Comparison of ENCODE assay signal across 20 cellular contexts in genomic region chr9:121862371-121862970, GRCh38.
DNase-seq lines count a peak whose midpoint lies in the region; TF ChIP-seq lines count a peak whose summit lies in the region.
"Had no signal": no experiment of that assay in that cellular context is flagged by ENCODE, and none has a peak within 500 bp of the region (broad histone marks: within the 10 kb centered on the region; RNA-seq: fewer than 3 reads in every experiment).

No MANE protein-coding gene starts in this region.

- H3K4me2 ChIP-seq in neural progenitor cell: peak overlapping the region; percentile 12
- H3K4me2 ChIP-seq: PC-9 had no signal

- H3K9me3 ChIP-seq in neural progenitor cell (ENCODE audit: low read depth): no peaks in the 10 kb centered on the region
- H3K9me3 ChIP-seq: BE2C, Caco-2, HAP-1 had no signal

- H3K27me3 Mint-ChIP-seq in neural progenitor cell (ENCODE audit: insufficient read depth, low read depth) (peaks cover 24% of the 10 kb centered on the region), chondrocyte (ENCODE audit: low read depth) (no peaks in the 10 kb centered on the region)
- H3K27me3 Mint-ChIP-seq: CD4-positive, CD25-positive, alpha-beta regulatory T cell had no signal

- peaks cover 5% of the 10 kb centered on the region for H4K20me1 ChIP-seq in neural progenitor cell (ENCODE audit: low read depth)

- no peaks in the 10 kb centered on the region for H3K27me3 ChIP-seq in neural progenitor cell
- H3K27me3 ChIP-seq: BE2C had no signal

- no peak overlapping the region for H3K4me3 ChIP-seq in neural progenitor cell
- H3K4me3 ChIP-seq: HAP-1, PC-9 had no signal

- H3K9me3 Mint-ChIP-seq in neural progenitor cell (no peaks in the 10 kb centered on the region), chondrocyte (ENCODE audit: low read depth) (no peaks in the 10 kb centered on the region)
- H3K9me3 Mint-ChIP-seq: CD4-positive, CD25-positive, alpha-beta regulatory T cell had no signal

- no peaks in the 10 kb centered on the region for H3F3A ChIP-seq in neural progenitor cell (ENCODE audit: low read depth)

- H3K36me3 Mint-ChIP-seq in neural progenitor cell: no peaks in the 10 kb centered on the region
- peaks cover 10% of the 10 kb centered on the region for H3K36me3 Mint-ChIP-seq in chondrocyte (ENCODE audit: low read depth)

- no peak for TF ChIP-seq CTCF in neural progenitor cell (IDR thresholded peaks at IDR 0.05)
- no peak for TF ChIP-seq CTCF in chondrocyte (IDR thresholded peaks at IDR 0.05)

- DNase-seq in COR-L47 (lab: John Stamatoyannopoulos, UW) (peak; percentile 22), NCI-H2081 treated with DMSO at 0.1 percent for 48 hours (lab: John Stamatoyannopoulos, UW) (peak; percentile 36), neural progenitor cell (ENCODE audit: low spot score) (no peak), chondrocyte (ENCODE audit: low spot score) (no peak), NCI-H1092 treated with DMSO at 0.1 percent for 48 hours (lab: John Stamatoyannopoulos, UW) (no peak), NCI-H2196 (lab: John Stamatoyannopoulos, UW; ENCODE audit: unreplicated experiment) (no peak), NCI-H345 (lab: John Stamatoyannopoulos, UW) (no peak)
- DNase-seq: BE2C; Caco-2; CD4-positive, CD25-positive, alpha-beta regulatory T cell; GF-D8; KBM-7; NCI-H2029; NCI-H2171 treated with DMSO at 0.1 percent for 48 hours; NCI-H510A; NCI-H774; PC-9 had no signal

- H3K27ac Mint-ChIP-seq in neural progenitor cell (no peak overlapping the region), chondrocyte (ENCODE audit: unreplicated experiment) (no peak overlapping the region)

- H3K79me2 ChIP-seq in neural progenitor cell (ENCODE audit: low read depth): no peaks in the 10 kb centered on the region

- H2AFZ ChIP-seq in neural progenitor cell (replicated peaks): no peak overlapping the region
- H2AFZ ChIP-seq: PC-9 had no signal

- peaks cover 22% of the 10 kb centered on the region for H3K4me1 ChIP-seq in neural progenitor cell
- H3K4me1 ChIP-seq: BE2C, Caco-2, HAP-1 had no signal

- H3K27ac ChIP-seq in cingulate gyrus (ENCODE audit: low read depth, low read length) (peak overlapping the region; percentile 10), neural progenitor cell (no peak overlapping the region)
- H3K27ac ChIP-seq: PC-9, RWPE1 had no signal

- H3K4me3 Mint-ChIP-seq in neural progenitor cell (no peak overlapping the region), chondrocyte (ENCODE audit: unreplicated experiment) (no peak overlapping the region)
- H3K4me3 Mint-ChIP-seq: CD4-positive, CD25-positive, alpha-beta regulatory T cell had no signal

- no peak overlapping the region for H3K9ac ChIP-seq in neural progenitor cell

- no peaks in the 10 kb centered on the region for H3K36me3 ChIP-seq in neural progenitor cell
- H3K36me3 ChIP-seq: BE2C, HAP-1 had no signal

- H3K4me1 Mint-ChIP-seq in neural progenitor cell (peaks cover 46% of the 10 kb centered on the region), chondrocyte (ENCODE audit: low read depth) (peaks cover 20% of the 10 kb centered on the region)
- H3K4me1 Mint-ChIP-seq: CD4-positive, CD25-positive, alpha-beta regulatory T cell had no signal

Comparison
In these comparisons a context has a peak if more than half of its experiments do, and no peak if none do; other contexts are left out.
1. DNase-seq: peak in COR-L47 (single experiment) and NCI-H2081 treated with DMSO at 0.1 percent for 48 hours (single experiment); none in neural progenitor cell (single experiment), chondrocyte (single experiment), NCI-H1092 treated with DMSO at 0.1 percent for 48 hours (single experiment), NCI-H2196 (single experiment) and NCI-H345 (single experiment).